ENCODE assay signal across 13 cellular contexts in genomic region chr12:125434936-125435443, GRCh38.
DNase-seq lines count a peak whose midpoint lies in the region; ATAC-seq and TF ChIP-seq lines count a peak whose summit lies in the region.
"Had no signal": no experiment of that assay in that cellular context is flagged by ENCODE, and none has a peak within 500 bp of the region (broad histone marks: within the 10 kb centered on the region; RNA-seq: fewer than 3 reads in every experiment).

No MANE protein-coding gene starts in this region.

- in situ Hi-C loops in GM13976 (cut with MboI; ENCODE audit: low sequenced_read_pairs, unreplicated experiment) = no loop called here

- no peaks in the 10 kb centered on the region for H3K27me3 ChIP-seq in SK-N-SH (ENCODE audit: insufficient read depth)

- H3K4me1 ChIP-seq in SK-N-SH (ENCODE audit: control insufficient read depth in 1 of 2, insufficient read depth in 2 of 2, low read depth in 1 of 2, low read length in 1 of 2) = no peaks in the 10 kb centered on the region

- H3K27ac ChIP-seq in SK-N-SH (ENCODE audit: low read depth in 2 of 2, low read length in 1 of 2) = no peak overlapping the region

- H3K9me2 ChIP-seq in SK-N-SH = no peaks in the 10 kb centered on the region

- CTCF ChIA-PET in SK-N-SH (lab: Yijun Ruan, JAX) = no interaction called here

- DNase-seq in GM13976 (ENCODE audit: low spot score) (peak; percentile 79), SK-N-SH (no peak), islet precursor cell (no peak), NCI-H1092 (lab: John Stamatoyannopoulos, UW) (no peak)
- no peak for DNase-seq in activated CD4-positive, CD25-positive, alpha-beta regulatory T cell treated with anti-CD3 and anti-CD28 coated beads, Interleukin-2, amount 50 U/mL, for 72 hours
- DNase-seq: activated T-cell treated with anti-CD3 and anti-CD28 coated beads for 4 hours; effector memory CD8-positive, alpha-beta T cell; head of caudate nucleus; NCI-H226; stimulated activated naive CD4-positive, alpha-beta T cell treated with Interleukin-2 at 50 U/mL for 16 hours had no signal

- WGBS in SK-N-SH (ENCODE audit: low lambda C conversion rate) = 42% methylated on average over 6 of the region's 8 CpGs

- POLR2A ChIA-PET in SK-N-SH (lab: Yijun Ruan, JAX) = no interaction called here

- H3K9ac ChIP-seq in SK-N-SH = no peak overlapping the region

- no peaks in the 10 kb centered on the region for H3F3A ChIP-seq in SK-N-SH (replicated peaks; ENCODE audit: insufficient read depth)

- no peaks in the 10 kb centered on the region for H3K36me3 ChIP-seq in SK-N-SH (replicated peaks in 1 of 2; ENCODE audit: control insufficient read depth in 1 of 2, insufficient read depth in 2 of 2, low read length in 1 of 2)

- H3K4me3 ChIP-seq in SK-N-SH (ENCODE audit: low read depth in 2 of 2, low read length in 1 of 2) = no peak overlapping the region

- no peak for TF ChIP-seq EP300 in SK-N-SH (IDR thresholded peaks at IDR 0.05; ENCODE audit: borderline replicate concordance in 1 of 2, low read depth in 1 of 2, low read length in 1 of 2)

- no peak overlapping the region for H3K4me2 ChIP-seq in SK-N-SH

- no peak for TF ChIP-seq CTCF in GM13976 (IDR thresholded peaks at IDR 0.05; ENCODE audit: borderline replicate concordance, control extremely low read depth, extremely low read depth, insufficient read depth, missing control alignments)
- no peak for TF ChIP-seq CTCF in SK-N-SH (IDR thresholded peaks at IDR 0.05)

- TF ChIP-seq RAD21 in SK-N-SH (IDR thresholded peaks at IDR 0.05; ENCODE audit: low read length) = no peak

- no peaks in the 10 kb centered on the region for H3K9me3 ChIP-seq in SK-N-SH

- H2AFZ ChIP-seq in SK-N-SH (ENCODE audit: low read depth) = no peak overlapping the region

- ATAC-seq in GM19395 (IDR thresholded peaks at IDR 0.05; ENCODE audit: unreplicated experiment) (peak; percentile 79), HG02678 (IDR thresholded peaks at IDR 0.05; ENCODE audit: unreplicated experiment) (peak; percentile 78), HG03439 (IDR thresholded peaks at IDR 0.05; ENCODE audit: unreplicated experiment) (peak; percentile 79)
- ATAC-seq: effector memory CD8-positive, alpha-beta T cell had no signal

- no peaks in the 10 kb centered on the region for H4K20me1 ChIP-seq in SK-N-SH (ENCODE audit: insufficient read depth)

- no peaks in the 10 kb centered on the region for H3K79me2 ChIP-seq in SK-N-SH (ENCODE audit: insufficient read depth)

TF ChIP-seq in SK-N-SH, 30 proteins besides CTCF, POLR2A, EP300 and RAD21:
- TF ChIP-seq GATA2 (CRISPR knock-in tag; IDR thresholded peaks at IDR 0.05) = no peak
- no peak for TF ChIP-seq REST (IDR thresholded peaks at IDR 0.05; ENCODE audit: low read depth, low read length)
- TF ChIP-seq ELF1 (IDR thresholded peaks at IDR 0.05) = no peak
- no peak for TF ChIP-seq MXI1 (IDR thresholded peaks at IDR 0.05; ENCODE audit: low read depth, low read length)
- no peak for TF ChIP-seq ZBTB33 (IDR thresholded peaks at IDR 0.05; ENCODE audit: borderline replicate concordance, low read depth)
- no peak for TF ChIP-seq RCOR1 (IDR thresholded peaks at IDR 0.05; ENCODE audit: low read length)
- no peak for TF ChIP-seq TAF1 (IDR thresholded peaks at IDR 0.05; ENCODE audit: borderline replicate concordance, low read depth, low read length)
- TF ChIP-seq USF1 (IDR thresholded peaks at IDR 0.05; ENCODE audit: borderline replicate concordance, low read depth) = no peak
- no peak for TF ChIP-seq FOSL2 (IDR thresholded peaks at IDR 0.05; ENCODE audit: borderline replicate concordance, low read depth)
- TF ChIP-seq MEF2A (IDR thresholded peaks at IDR 0.05; ENCODE audit: borderline replicate concordance, low read depth) = no peak
- no peak for TF ChIP-seq YY1 (IDR thresholded peaks at IDR 0.05; ENCODE audit: low read depth)
- TF ChIP-seq GABPA (IDR thresholded peaks at IDR 0.05; ENCODE audit: low read depth) = no peak
- TF ChIP-seq RFX5 (IDR thresholded peaks at IDR 0.05; ENCODE audit: low read length) = no peak
- no peak for TF ChIP-seq TCF12 (IDR thresholded peaks at IDR 0.05)
TF ChIP-seq in SK-N-SH: peak in this region for 0.
